14 cellular contexts compared by ENCODE assay signal in the genomic region with DNA sequence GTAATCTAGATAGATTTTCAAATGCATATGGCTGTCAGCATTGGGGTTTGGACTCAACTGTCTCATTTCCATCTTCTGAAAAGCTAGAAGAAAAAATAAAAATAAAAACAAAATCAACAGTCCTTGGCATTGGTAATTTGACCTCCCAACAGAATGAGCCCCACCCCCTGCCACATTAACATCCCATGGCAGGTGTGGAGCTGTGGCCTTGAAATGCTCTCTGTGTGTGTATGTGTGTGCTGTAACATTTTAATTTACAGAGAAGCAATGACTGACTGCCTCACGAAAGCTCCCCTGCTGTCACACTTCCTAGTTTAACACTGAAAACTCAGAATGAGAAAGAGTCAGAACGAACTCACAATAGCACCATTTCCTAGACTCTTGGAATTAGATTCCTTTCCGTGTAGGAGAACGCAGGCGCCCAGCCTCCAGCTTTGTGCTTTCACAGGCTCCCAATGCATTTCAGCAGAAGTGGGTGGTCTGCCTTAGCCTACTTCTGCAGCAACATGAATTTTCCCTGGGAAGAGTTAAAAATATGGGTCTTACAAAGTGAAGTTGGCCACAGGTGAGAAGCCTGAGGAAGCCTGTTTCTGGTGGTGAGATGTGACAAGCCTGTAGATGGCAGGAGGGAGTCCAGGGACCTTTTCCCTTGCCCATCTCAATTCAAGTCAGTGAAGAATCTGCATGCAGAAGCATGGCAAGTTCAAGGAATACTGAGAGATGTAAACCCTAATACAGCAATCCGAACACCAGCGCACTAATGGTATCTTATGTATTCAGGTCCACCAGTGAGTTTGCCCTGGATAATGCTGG.
DNase-seq lines count a peak whose midpoint lies in the region; ATAC-seq, FAIRE-seq and TF ChIP-seq lines count a peak whose summit lies in the region.
"Had no signal": no experiment of that assay in that cellular context is flagged by ENCODE, and none has a peak within 500 bp of the region (broad histone marks: within the 10 kb centered on the region; RNA-seq: fewer than 3 reads in every experiment).

No MANE protein-coding gene starts in this region.

- TF ChIP-seq CTCF in C4-2B (conservative IDR thresholded peaks at IDR 0.05), result peak; percentile 35
- TF ChIP-seq CTCF in brain (conservative IDR thresholded peaks at IDR 0.05), result no peak
- peak; percentile 18; the same call in 1 of the 2 replicates for TF ChIP-seq CTCF in HepG2 (CRISPR knock-in tag; IDR thresholded peaks at IDR 0.05)

- peak; percentile 51; the same call in 1 of the 3 replicates for ATAC-seq in HepG2
- no peak for ATAC-seq in HG03108 (IDR thresholded peaks at IDR 0.05; ENCODE audit: unreplicated experiment)
- no peak for ATAC-seq in activated CD8-positive, alpha-beta memory T cell treated with anti-CD3 and anti-CD28 coated beads, Interleukin-2, amount 10 ng/mL, durations not matched to agents 7 days and 5 days
- ATAC-seq: activated naive CD8-positive, alpha-beta T cell treated with anti-CD3 and anti-CD28 coated beads, Interleukin-2, amount 50 U/mL, for 24 hours had no signal

- intact Hi-C loops in HepG2 (cut with micrococcal nuclease; ENCODE audit: unreplicated experiment), result no loop called here

- peaks cover 0 to 6% (median 0%) of the 10 kb centered on the region in 5 experiments for H3K9me3 Mint-ChIP-seq in brain
- no peaks in the 10 kb centered on the region for H3K9me3 Mint-ChIP-seq in activated CD8-positive, alpha-beta memory T cell treated with anti-CD3 and anti-CD28 coated beads, Interleukin-2, amount 10 ng/mL, durations not matched to agents 7 days and 5 days (ENCODE audit: low read depth)
- H3K9me3 Mint-ChIP-seq: activated naive CD8-positive, alpha-beta T cell treated with anti-CD3 and anti-CD28 coated beads, Interleukin-2, amount 50 U/mL, for 24 hours had no signal

- POLR2A ChIA-PET in HepG2 (lab: Yijun Ruan, JAX), result no interaction called here

- peaks cover 52% of the 10 kb centered on the region for H3K36me3 Mint-ChIP-seq in brain
- H3K36me3 Mint-ChIP-seq in activated CD8-positive, alpha-beta memory T cell treated with anti-CD3 and anti-CD28 coated beads, Interleukin-2, amount 10 ng/mL, durations not matched to agents 7 days and 5 days, result no peaks in the 10 kb centered on the region

- peak overlapping the region in 4 of 5 experiments; percentile 5 to 69 (median 58) for H3K27ac Mint-ChIP-seq in brain
- H3K27ac Mint-ChIP-seq in activated CD8-positive, alpha-beta memory T cell treated with anti-CD3 and anti-CD28 coated beads, Interleukin-2, amount 10 ng/mL, durations not matched to agents 7 days and 5 days, result no peak overlapping the region
- H3K27ac Mint-ChIP-seq: activated naive CD8-positive, alpha-beta T cell treated with anti-CD3 and anti-CD28 coated beads, Interleukin-2, amount 50 U/mL, for 24 hours had no signal

- no peaks in the 10 kb centered on the region for H3K4me1 ChIP-seq in HepG2 (ENCODE audit: insufficient read depth, low read length)

- H3K9ac ChIP-seq in HepG2 (ENCODE audit: insufficient read depth, low read depth, low read length), result no peak overlapping the region

- no peaks in the 10 kb centered on the region for H4K20me1 ChIP-seq in HepG2 (ENCODE audit: insufficient read depth, low read length)

- no peaks in the 10 kb centered on the region for H3K79me2 ChIP-seq in HepG2 (ENCODE audit: insufficient read depth, low read length)

- H3K4me3 ChIP-seq in HepG2 (replicated peaks in 1 of 3; ENCODE audit: insufficient read depth in 1 of 3, low read depth in 2 of 3, low read length in 3 of 3), result no peak overlapping the region
- H3K4me3 ChIP-seq: esophagus squamous epithelium had no signal

- H3K27me3 ChIP-seq in HepG2 (ENCODE audit: control insufficient read depth in 1 of 2, insufficient read depth in 2 of 2, low read length in 2 of 2), result no peaks in the 10 kb centered on the region
- H3K27me3 ChIP-seq: esophagus squamous epithelium, neutrophil had no signal

- no peak overlapping the region for H3K4me3 Mint-ChIP-seq in brain
- H3K4me3 Mint-ChIP-seq in activated CD8-positive, alpha-beta memory T cell treated with anti-CD3 and anti-CD28 coated beads, Interleukin-2, amount 10 ng/mL, durations not matched to agents 7 days and 5 days, result no peak overlapping the region
- H3K4me3 Mint-ChIP-seq: activated naive CD8-positive, alpha-beta T cell treated with anti-CD3 and anti-CD28 coated beads, Interleukin-2, amount 50 U/mL, for 24 hours had no signal

- no peaks in the 10 kb centered on the region for H3K9me3 ChIP-seq in HepG2 (ENCODE audit: low read length)
- H3K9me3 ChIP-seq: esophagus squamous epithelium, neutrophil had no signal

- in situ Hi-C loops in HepG2 (cut with HindIII; ENCODE audit: extremely low pct_ligation_motif_present, low pct_unique_long_range_greater_than_20kb), result no loop called here

- no peak for FAIRE-seq in HepG2 (lab: Jason Lieb, UNC)
- no peak for FAIRE-seq in frontal cortex (lab: Jason Lieb, UNC)
- FAIRE-seq: urothelium cell line had no signal

- H3K4me1 Mint-ChIP-seq in brain, result peaks cover 18% of the 10 kb centered on the region
- no peaks in the 10 kb centered on the region for H3K4me1 Mint-ChIP-seq in activated CD8-positive, alpha-beta memory T cell treated with anti-CD3 and anti-CD28 coated beads, Interleukin-2, amount 10 ng/mL, durations not matched to agents 7 days and 5 days
- H3K4me1 Mint-ChIP-seq: activated naive CD8-positive, alpha-beta T cell treated with anti-CD3 and anti-CD28 coated beads, Interleukin-2, amount 50 U/mL, for 24 hours had no signal

- TF ChIP-seq POLR2A in HepG2 (IDR thresholded peaks at IDR 0.05; ENCODE audit: insufficient read depth in 1 of 2, low read depth in 2 of 2, low read length in 2 of 2), result no peak

- H3K4me2 ChIP-seq in HepG2 (ENCODE audit: low read depth, low read length), result no peak overlapping the region

- peaks cover 2% of the 10 kb centered on the region for H3K27me3 Mint-ChIP-seq in brain
- peaks cover 2% of the 10 kb centered on the region for H3K27me3 Mint-ChIP-seq in activated CD8-positive, alpha-beta memory T cell treated with anti-CD3 and anti-CD28 coated beads, Interleukin-2, amount 10 ng/mL, durations not matched to agents 7 days and 5 days

- H2AFZ ChIP-seq in HepG2 (ENCODE audit: low read length), result no peak overlapping the region

- H3K36me3 ChIP-seq in HepG2 (replicated peaks in 1 of 2; ENCODE audit: control insufficient read depth in 1 of 2, insufficient read depth in 2 of 2, low read length in 2 of 2), result peaks cover 10 to 11% of the 10 kb centered on the region in 2 experiments
- H3K36me3 ChIP-seq: neutrophil had no signal

- TF ChIP-seq EP300 in HepG2 (IDR thresholded peaks at IDR 0.05; ENCODE audit: low read depth in 2 of 2, low read length in 2 of 2) (no peak), HepG2 (CRISPR knock-in tag; IDR thresholded peaks at IDR 0.05; ENCODE audit: borderline replicate concordance) (no peak)

- CTCF ChIA-PET in HepG2 (lab: Yijun Ruan, JAX; ENCODE audit: low intra/inter-chr PET ratio, low total read pairs), result no interaction called here
- CTCF ChIA-PET in activated CD8-positive, alpha-beta memory T cell treated with anti-CD3 and anti-CD28 coated beads, Interleukin-2, amount 10 ng/mL, durations not matched to agents 7 days and 5 days (lab: Charles Lee), result no interaction called here

- DNase-seq in HT-29 (ENCODE audit: low spot score), result peak; percentile 32
- no peak for DNase-seq in HepG2 (ENCODE audit: low spot score)
- DNase-seq in frontal cortex (ENCODE audit: low spot score in 2 of 2), result no peak
- no peak for DNase-seq in stimulated activated CD4-positive, alpha-beta T cell treated with anti-CD3 and anti-CD28 coated beads, Interleukin-4, amount 100 ng/mL, for 24 hours
- no peak for DNase-seq in activated CD8-positive, alpha-beta memory T cell treated with anti-CD3 and anti-CD28 coated beads, Interleukin-2, amount 10 ng/mL, durations not matched to agents 7 days and 5 days
- DNase-seq: activated naive CD8-positive, alpha-beta T cell treated with anti-CD3 and anti-CD28 coated beads, Interleukin-2, amount 50 U/mL, for 24 hours; esophagus squamous epithelium; mammary epithelial cell; stimulated activated naive CD4-positive, alpha-beta T cell treated with Interleukin-2 at 50 U/mL for 16 hours had no signal

- WGBS in HepG2 (ENCODE audit: low lambda C conversion rate), result 95% methylated on average over 7 of the region's 7 CpGs

- BruUV-seq in HepG2 (replicated peaks; lab: Mats Ljungman, UMichigan), result no TSS peak

- no peak for TF ChIP-seq RAD21 in HepG2 (CRISPR knock-in tag; IDR thresholded peaks at IDR 0.05)

- no peak overlapping the region for H3K27ac ChIP-seq in C4-2B
- no peak overlapping the region for H3K27ac ChIP-seq in HepG2 (ENCODE audit: extremely low read length, insufficient read depth, low read length)
- H3K27ac ChIP-seq: esophagus squamous epithelium, neutrophil had no signal

TF ChIP-seq in HepG2, 621 proteins besides CTCF, POLR2A, EP300 and RAD21:
- TF ChIP-seq RBM22 (optimal IDR thresholded peaks at IDR 0.05; ENCODE audit: low read length), result peak; percentile 34
- no peak for TF ChIP-seq REPIN1 (CRISPR knock-in tag; IDR thresholded peaks at IDR 0.05; ENCODE audit: borderline replicate concordance, low read depth)
- peak; percentile 27; the same call in 1 of the 2 replicates for TF ChIP-seq STAG1 (CRISPR knock-in tag; IDR thresholded peaks at IDR 0.05)

Comparison
In these comparisons a context has a peak if more than half of its experiments do, and no peak if none do; other contexts are left out.
1. CTCF ChIP-seq: peak in C4-2B (single experiment) and HepG2 (single experiment); none in brain (0 of 2).